Comparison of ENCODE assay signal across 7 cellular contexts in the genomic region with DNA sequence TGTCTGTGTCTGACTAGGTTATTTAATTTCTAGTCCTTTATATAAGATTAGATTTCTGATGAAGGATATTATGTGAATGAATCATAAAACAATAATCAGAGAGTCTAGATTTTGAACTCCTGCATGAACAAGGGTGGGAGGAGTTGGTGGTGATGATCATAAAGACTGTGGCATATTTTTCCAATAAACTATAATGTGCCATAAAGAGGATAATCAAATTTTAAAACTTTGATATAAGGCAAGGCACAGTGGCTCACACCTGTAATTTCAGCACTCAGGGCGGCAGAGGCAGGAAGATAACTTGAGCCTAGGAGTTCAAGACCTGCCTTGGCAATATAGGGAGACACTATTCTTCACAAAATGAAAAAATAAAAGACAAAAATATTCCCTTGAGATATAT.
"Had no signal": no experiment of that assay in that cellular context is flagged by ENCODE, and none has a peak within 500 bp of the region (broad histone marks: within the 10 kb centered on the region; RNA-seq: fewer than 3 reads in every experiment).

No MANE protein-coding gene starts in this region.

- FAIRE-seq: H1, H54, HepG2 had no signal

- ATAC-seq: GM23338, HepG2 had no signal

- H3K4me3 ChIP-seq: GM23338 had no signal

- DNase-seq: H9, HCEC 1CT had no signal

- H3K27ac ChIP-seq: HL-60 had no signal
